Comparison of ENCODE assay signal across 1 cellular context in the genomic region with DNA sequence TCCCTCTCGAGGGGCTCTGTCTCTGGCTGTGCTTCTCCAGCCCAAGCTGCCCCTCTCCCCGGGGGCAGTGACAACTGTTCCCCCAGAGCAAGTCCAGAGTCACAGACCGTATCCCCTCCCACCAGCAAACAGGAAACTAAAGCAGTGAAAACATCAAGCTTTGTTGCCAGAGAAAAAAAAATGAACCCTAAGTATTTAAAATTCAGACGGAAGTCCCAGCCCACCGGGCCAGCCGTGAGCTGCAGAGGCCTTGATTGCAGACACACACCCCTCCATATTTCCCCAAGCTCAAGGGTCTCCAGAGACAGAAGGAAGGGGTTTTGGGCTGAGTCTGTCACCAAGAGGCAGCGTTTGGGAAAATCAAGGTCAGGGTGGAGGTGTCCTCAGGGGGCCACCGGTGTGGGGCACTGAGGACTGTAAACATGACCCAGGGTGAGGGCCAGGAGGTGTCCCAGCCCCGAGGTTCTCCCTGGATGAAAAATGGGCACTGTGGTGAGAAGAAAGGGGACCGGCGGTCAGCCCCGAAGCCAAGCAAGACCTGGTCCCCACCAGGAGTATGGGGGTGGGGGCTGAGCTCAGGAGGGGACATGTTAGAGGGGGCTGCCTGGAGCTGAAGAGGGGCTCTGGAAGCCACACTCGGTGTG.
TF ChIP-seq lines count a peak whose summit lies in the region.

No MANE protein-coding gene starts in this region.

TF ChIP-seq in HepG2, 621 proteins besides CTCF, POLR2A, EP300 and RAD21 (continued from another document):
- TF ChIP-seq, protein P1, sequence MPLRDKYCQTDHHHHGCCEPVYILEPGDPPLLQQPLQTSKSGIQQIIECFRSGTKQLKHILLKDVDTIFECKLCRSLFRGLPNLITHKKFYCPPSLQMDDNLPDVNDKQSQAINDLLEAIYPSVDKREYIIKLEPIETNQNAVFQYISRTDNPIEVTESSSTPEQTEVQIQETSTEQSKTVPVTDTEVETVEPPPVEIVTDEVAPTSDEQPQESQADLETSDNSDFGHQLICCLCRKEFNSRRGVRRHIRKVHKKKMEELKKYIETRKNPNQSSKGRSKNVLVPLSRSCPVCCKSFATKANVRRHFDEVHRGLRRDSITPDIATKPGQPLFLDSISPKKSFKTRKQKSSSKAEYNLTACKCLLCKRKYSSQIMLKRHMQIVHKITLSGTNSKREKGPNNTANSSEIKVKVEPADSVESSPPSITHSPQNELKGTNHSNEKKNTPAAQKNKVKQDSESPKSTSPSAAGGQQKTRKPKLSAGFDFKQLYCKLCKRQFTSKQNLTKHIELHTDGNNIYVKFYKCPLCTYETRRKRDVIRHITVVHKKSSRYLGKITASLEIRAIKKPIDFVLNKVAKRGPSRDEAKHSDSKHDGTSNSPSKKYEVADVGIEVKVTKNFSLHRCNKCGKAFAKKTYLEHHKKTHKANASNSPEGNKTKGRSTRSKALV (CRISPR knock-in tag; IDR thresholded peaks at IDR 0.05) = 0 out of 2 replicates have a peak, but pooled peaks have one; percentile 33
- TF ChIP-seq, protein P2, sequence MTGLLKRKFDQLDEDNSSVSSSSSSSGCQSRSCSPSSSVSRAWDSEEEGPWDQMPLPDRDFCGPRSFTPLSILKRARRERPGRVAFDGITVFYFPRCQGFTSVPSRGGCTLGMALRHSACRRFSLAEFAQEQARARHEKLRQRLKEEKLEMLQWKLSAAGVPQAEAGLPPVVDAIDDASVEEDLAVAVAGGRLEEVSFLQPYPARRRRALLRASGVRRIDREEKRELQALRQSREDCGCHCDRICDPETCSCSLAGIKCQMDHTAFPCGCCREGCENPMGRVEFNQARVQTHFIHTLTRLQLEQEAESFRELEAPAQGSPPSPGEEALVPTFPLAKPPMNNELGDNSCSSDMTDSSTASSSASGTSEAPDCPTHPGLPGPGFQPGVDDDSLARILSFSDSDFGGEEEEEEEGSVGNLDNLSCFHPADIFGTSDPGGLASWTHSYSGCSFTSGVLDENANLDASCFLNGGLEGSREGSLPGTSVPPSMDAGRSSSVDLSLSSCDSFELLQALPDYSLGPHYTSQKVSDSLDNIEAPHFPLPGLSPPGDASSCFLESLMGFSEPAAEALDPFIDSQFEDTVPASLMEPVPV (CRISPR knock-in tag; IDR thresholded peaks at IDR 0.05) = no peak
- peak; percentile 22; the same call in 1 of the 2 replicates for TF ChIP-seq GATAD2A (CRISPR knock-in tag; IDR thresholded peaks at IDR 0.05)
- no peak for TF ChIP-seq CBX2 (IDR thresholded peaks at IDR 0.05; ENCODE audit: low read depth, low read length)
- no peak for TF ChIP-seq CBX2 (CRISPR knock-in tag; IDR thresholded peaks at IDR 0.05; ENCODE audit: low read depth)
- no peak for TF ChIP-seq BCL3 (CRISPR knock-in tag; IDR thresholded peaks at IDR 0.05)
- no peak for TF ChIP-seq NR2F6 (IDR thresholded peaks at IDR 0.05)
- peak; percentile 37; the same call in 1 of the 2 replicates for TF ChIP-seq NR2F6 (CRISPR knock-in tag; IDR thresholded peaks at IDR 0.05)
- TF ChIP-seq, protein P3, sequence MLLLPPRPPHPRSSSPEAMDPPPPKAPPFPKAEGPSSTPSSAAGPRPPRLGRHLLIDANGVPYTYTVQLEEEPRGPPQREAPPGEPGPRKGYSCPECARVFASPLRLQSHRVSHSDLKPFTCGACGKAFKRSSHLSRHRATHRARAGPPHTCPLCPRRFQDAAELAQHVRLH (CRISPR knock-in tag; IDR thresholded peaks at IDR 0.05; ENCODE audit: borderline replicate concordance, low read depth) = 0 out of 2 replicates have a peak, but pooled peaks have one; percentile 10
- no peak for TF ChIP-seq ZNF24 (IDR thresholded peaks at IDR 0.05)
- no peak for TF ChIP-seq PITX1 (CRISPR knock-in tag; IDR thresholded peaks at IDR 0.05)
- TF ChIP-seq ZNF570 (CRISPR knock-in tag; IDR thresholded peaks at IDR 0.05; ENCODE audit: borderline replicate concordance) = no peak
- 0 out of 2 replicates have a peak, but pooled peaks have one; percentile 14 for TF ChIP-seq HOXA5 (CRISPR knock-in tag; IDR thresholded peaks at IDR 0.05)
- no peak for TF ChIP-seq ADNP (CRISPR knock-in tag; IDR thresholded peaks at IDR 0.05)
- no peak for TF ChIP-seq FOSL2 (CRISPR knock-in tag; IDR thresholded peaks at IDR 0.05)
- peak; percentile 65 for TF ChIP-seq BCL6 (CRISPR knock-in tag; IDR thresholded peaks at IDR 0.05)
